10 cellular contexts compared by ENCODE assay signal in the genomic region with DNA sequence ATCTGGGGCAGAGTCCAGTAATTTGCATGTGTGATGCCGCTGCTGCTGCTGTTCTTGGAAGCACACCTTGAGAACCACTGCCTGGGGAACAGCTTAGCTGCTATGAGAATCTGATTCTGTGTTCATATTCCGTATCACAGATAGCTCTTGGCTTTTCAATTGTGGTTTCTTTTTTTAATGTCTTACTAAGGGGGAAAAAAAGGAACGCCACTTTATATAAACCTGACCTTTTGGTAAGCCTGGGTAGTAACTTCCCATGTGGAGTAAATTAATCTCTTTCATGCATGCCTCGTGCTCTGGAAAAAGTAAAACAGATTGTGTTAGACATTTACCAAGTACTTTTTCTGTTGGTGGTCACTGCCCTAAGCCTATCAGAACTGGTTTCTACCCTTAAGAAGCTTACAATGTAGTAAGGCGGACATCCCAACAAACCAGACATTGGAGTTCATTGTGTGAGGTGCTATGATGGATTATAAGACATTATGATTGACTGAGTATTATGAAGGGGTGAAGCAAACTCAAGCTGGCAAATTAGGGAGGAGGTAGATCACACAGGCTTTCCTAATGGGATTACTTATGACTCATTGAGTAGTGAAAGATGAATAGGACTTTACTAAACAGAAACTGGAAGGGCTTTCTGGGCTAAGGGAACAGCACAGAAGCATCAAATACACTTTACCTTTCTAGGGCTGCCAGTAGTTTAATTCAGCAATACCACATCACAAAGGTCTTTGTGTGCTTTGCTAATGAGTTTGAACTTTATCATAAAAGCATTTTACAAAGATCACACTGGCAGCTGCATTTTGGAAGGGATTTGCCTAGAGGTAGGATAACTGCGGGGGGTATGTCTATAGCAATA.
DNase-seq lines count a peak whose midpoint lies in the region; ATAC-seq and TF ChIP-seq lines count a peak whose summit lies in the region.
"Had no signal": no experiment of that assay in that cellular context is flagged by ENCODE, and none has a peak within 500 bp of the region (broad histone marks: within the 10 kb centered on the region; RNA-seq: fewer than 3 reads in every experiment).

No MANE protein-coding gene starts in this region.

- H3K4me1 Mint-ChIP-seq in activated T-cell treated with anti-CD3 and anti-CD28 coated beads, Interleukin-2, amount 50 U/mL, for 72 hours (ENCODE audit: low read depth), result peaks cover 62% of the 10 kb centered on the region
- H3K4me1 Mint-ChIP-seq in T-helper 17 cell (peaks cover 30% of the 10 kb centered on the region), type B pancreatic cell (ENCODE audit: unreplicated experiment) (peaks cover 39% of the 10 kb centered on the region)

- no peaks in the 10 kb centered on the region for H3K27me3 Mint-ChIP-seq in activated T-cell treated with anti-CD3 and anti-CD28 coated beads, Interleukin-2, amount 50 U/mL, for 72 hours (ENCODE audit: low read depth)
- H3K27me3 Mint-ChIP-seq in T-helper 17 cell (no peaks in the 10 kb centered on the region), type B pancreatic cell (no peaks in the 10 kb centered on the region)

- no peak for TF ChIP-seq CTCF in fibroblast of villous mesenchyme (IDR thresholded peaks at IDR 0.05; ENCODE audit: insufficient read depth, low read depth, low read length)
- TF ChIP-seq CTCF in type B pancreatic cell (conservative IDR thresholded peaks at IDR 0.05), result no peak

- H3K4me3 ChIP-seq in fibroblast of villous mesenchyme (ENCODE audit: low read depth, low read length), result no peak overlapping the region

- ATAC-seq in activated T-cell treated with anti-CD3 and anti-CD28 coated beads, Interleukin-2, amount 50 U/mL, for 72 hours (replicated peaks in 1 of 2), result peak in 1 of 2 donors; percentile 20
- ATAC-seq in T-helper 17 cell (no peak), left lobe of liver (no peak)

- no peaks in the 10 kb centered on the region for H3K9me3 Mint-ChIP-seq in activated T-cell treated with anti-CD3 and anti-CD28 coated beads, Interleukin-2, amount 50 U/mL, for 72 hours
- no peaks in the 10 kb centered on the region for H3K9me3 Mint-ChIP-seq in type B pancreatic cell

- peak overlapping the region; percentile 60 for H3K27ac Mint-ChIP-seq in activated T-cell treated with anti-CD3 and anti-CD28 coated beads, Interleukin-2, amount 50 U/mL, for 72 hours
- peak overlapping the region; percentile 84 for H3K27ac Mint-ChIP-seq in T-helper 17 cell
- peak overlapping the region; percentile 86 for H3K27ac Mint-ChIP-seq in type B pancreatic cell

- no peaks in the 10 kb centered on the region for H3K9me3 ChIP-seq in T-helper 17 cell (ENCODE audit: control insufficient read depth, low read length, poor library complexity, severe bottlenecking)

- H3K4me3 Mint-ChIP-seq in activated T-cell treated with anti-CD3 and anti-CD28 coated beads, Interleukin-2, amount 50 U/mL, for 72 hours, result peak overlapping the region; percentile 14 to 61
- no peak overlapping the region for H3K4me3 Mint-ChIP-seq in T-helper 17 cell
- peak overlapping the region; percentile 6 for H3K4me3 Mint-ChIP-seq in type B pancreatic cell

- no peak for DNase-seq in activated T-cell treated with anti-CD3 and anti-CD28 coated beads, Interleukin-2, amount 50 U/mL, for 72 hours
- no peak for DNase-seq in activated T-cell treated with anti-CD3 and anti-CD28 coated beads, Interleukin-2, amount 50 U/mL, for 1 hour
- DNase-seq in T-helper 17 cell (no peak), fibroblast of villous mesenchyme (ENCODE audit: low read depth) (peak; percentile 55), type B pancreatic cell (ENCODE audit: extremely low spot score, unreplicated experiment) (no peak), left lobe of liver (ENCODE audit: low spot score) (no peak), NCI-H524 (lab: John Stamatoyannopoulos, UW) (no peak), C1 segment of cervical spinal cord (lab: John Stamatoyannopoulos, UW) (no peak)
- DNase-seq: AML-193, posterior cingulate gyrus had no signal

- H3K36me3 Mint-ChIP-seq in activated T-cell treated with anti-CD3 and anti-CD28 coated beads, Interleukin-2, amount 50 U/mL, for 72 hours (ENCODE audit: insufficient read depth in 2 of 2), result peaks cover 3 to 22% of the 10 kb centered on the region in 2 donors
- H3K36me3 Mint-ChIP-seq in T-helper 17 cell (ENCODE audit: low read depth), result peaks cover 6% of the 10 kb centered on the region
- H3K36me3 Mint-ChIP-seq in type B pancreatic cell, result peaks cover 15% of the 10 kb centered on the region
